In genomic region chr21:33261635-33262034, GRCh38 we compare ENCODE assay signal across 1 cellular context.
TF ChIP-seq lines count a peak whose summit lies in the region.

No MANE protein-coding gene starts in this region.

TF ChIP-seq in SK-N-SH, 30 proteins besides CTCF, POLR2A, EP300 and RAD21 (continued from another document):
- TF ChIP-seq, protein P1, sequence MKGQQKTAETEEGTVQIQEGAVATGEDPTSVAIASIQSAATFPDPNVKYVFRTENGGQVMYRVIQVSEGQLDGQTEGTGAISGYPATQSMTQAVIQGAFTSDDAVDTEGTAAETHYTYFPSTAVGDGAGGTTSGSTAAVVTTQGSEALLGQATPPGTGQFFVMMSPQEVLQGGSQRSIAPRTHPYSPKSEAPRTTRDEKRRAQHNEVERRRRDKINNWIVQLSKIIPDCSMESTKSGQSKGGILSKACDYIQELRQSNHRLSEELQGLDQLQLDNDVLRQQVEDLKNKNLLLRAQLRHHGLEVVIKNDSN (IDR thresholded peaks at IDR 0.05; ENCODE audit: borderline replicate concordance, low read depth), result no peak
- TF ChIP-seq RFX5 (IDR thresholded peaks at IDR 0.05; ENCODE audit: low read length), result no peak
